Comparison of ENCODE assay signal across 19 cellular contexts in the genomic region with DNA sequence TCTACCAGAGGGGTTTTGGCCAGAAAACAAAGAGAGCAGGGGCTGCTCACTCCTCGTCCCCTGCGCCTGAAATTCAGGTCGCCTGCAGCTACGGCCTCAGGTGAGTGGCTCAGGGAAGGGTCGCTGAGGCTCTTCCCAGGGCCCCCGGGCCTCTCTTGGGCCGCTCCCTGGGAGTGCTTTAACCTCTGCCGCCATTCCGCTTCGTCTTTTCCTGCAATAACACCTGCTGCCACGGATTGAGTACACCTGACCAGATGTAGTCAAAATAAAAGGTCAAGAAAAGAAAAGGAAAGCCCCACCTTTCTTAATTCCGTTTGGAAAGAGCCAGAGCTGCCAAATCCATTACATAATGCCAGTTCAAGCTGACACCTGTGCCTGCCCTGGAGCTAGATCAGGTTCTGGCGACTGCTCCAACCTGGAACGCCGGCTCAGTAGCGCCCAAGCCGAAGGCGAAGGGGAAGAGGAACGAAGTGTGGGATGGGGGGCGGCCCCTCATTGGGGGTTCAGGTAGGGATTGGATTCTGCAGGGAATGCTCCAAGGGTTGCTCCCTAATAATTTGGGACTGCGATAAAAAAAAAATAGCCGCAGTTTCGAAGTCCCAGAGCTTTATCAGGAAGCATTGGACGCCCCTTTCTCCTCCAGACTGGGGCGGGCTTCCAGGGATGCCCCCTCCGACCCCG.
DNase-seq lines count a peak whose midpoint lies in the region; ATAC-seq and TF ChIP-seq lines count a peak whose summit lies in the region.
"Had no signal": no experiment of that assay in that cellular context is flagged by ENCODE, and none has a peak within 500 bp of the region (broad histone marks: within the 10 kb centered on the region; RNA-seq: fewer than 3 reads in every experiment).

No MANE protein-coding gene starts in this region.

- POLR2A ChIA-PET in CD4-positive, alpha-beta T cell (lab: Charles Lee) = no interaction called here

- no peak for TF ChIP-seq CTCF in epithelial cell of esophagus (IDR thresholded peaks at IDR 0.05; ENCODE audit: insufficient read depth, low read depth, low read length, missing control alignments)
- no peak for TF ChIP-seq CTCF in neural crest cell (conservative IDR thresholded peaks at IDR 0.05)
- no peak for TF ChIP-seq CTCF in GM20000 (IDR thresholded peaks at IDR 0.05; ENCODE audit: extremely low read depth, missing control alignments)
- no peak for TF ChIP-seq CTCF in CD4-positive, alpha-beta T cell (IDR thresholded peaks at IDR 0.05)

- in situ Hi-C loops in KBM-7 (cut with MboI; ENCODE audit: low pct_unique_long_range_greater_than_20kb, low sequenced_read_pairs) = loop anchor here (25.0 kb wide), 1 partner anchor 902 kb away; no protein-coding TSS in a partner anchor

- intact Hi-C loops in CD4-positive, alpha-beta T cell (cut with DNase I, micrococcal nuclease) = no loop called here

- no peak overlapping the region for H3K27ac ChIP-seq in CD4-positive, alpha-beta T cell (ENCODE audit: low read depth, low read length)
- H3K27ac ChIP-seq: vagina had no signal

- peaks cover 100% of the 10 kb centered on the region for H3K27me3 Mint-ChIP-seq in neural crest cell (ENCODE audit: low read depth)
- peaks cover 97% of the 10 kb centered on the region for H3K27me3 Mint-ChIP-seq in CD4-positive, alpha-beta T cell

- no peaks in the 10 kb centered on the region for H3K9me3 ChIP-seq in ES-I3 (ENCODE audit: control insufficient read depth, insufficient read depth, low read length)
- H3K9me3 ChIP-seq in CD4-positive, alpha-beta T cell (ENCODE audit: control insufficient read depth, low read length) = peaks cover 14% of the 10 kb centered on the region
- H3K9me3 ChIP-seq: vagina had no signal

- H3K36me3 Mint-ChIP-seq in neural crest cell (ENCODE audit: low read depth) = peaks cover 3% of the 10 kb centered on the region
- no peaks in the 10 kb centered on the region for H3K36me3 Mint-ChIP-seq in CD4-positive, alpha-beta T cell (ENCODE audit: low read depth)

- peaks cover 15% of the 10 kb centered on the region for H3K4me1 ChIP-seq in ES-I3 (ENCODE audit: insufficient read depth, low read length)

- ATAC-seq in CD4-positive, alpha-beta T cell (ENCODE audit: poor library complexity) = no peak
- ATAC-seq: activated CD4-positive, alpha-beta T cell treated with anti-CD3 and anti-CD28 coated beads for 36 hours; left lobe of liver had no signal

- no peaks in the 10 kb centered on the region for H3K36me3 ChIP-seq in ES-I3 (ENCODE audit: insufficient read depth, low read length)
- H3K36me3 ChIP-seq: vagina had no signal

- peak overlapping the region; percentile 11; the same call in 1 of the 2 replicates for H3K9ac ChIP-seq in ES-I3 (ENCODE audit: low read depth, low read length)

- CTCF ChIA-PET in CD4-positive, alpha-beta T cell (lab: Charles Lee) = interaction anchor here (1.0 kb wide), 1 partner anchor 9 kb away, joined by 3 read pairs; no protein-coding TSS in a partner anchor

- H3K4me3 ChIP-seq in epithelial cell of esophagus (ENCODE audit: low read length) = no peak overlapping the region
- H3K4me3 ChIP-seq: vagina had no signal

- no peaks in the 10 kb centered on the region for H3K9me3 Mint-ChIP-seq in neural crest cell
- H3K9me3 Mint-ChIP-seq in CD4-positive, alpha-beta T cell = peaks cover 4% of the 10 kb centered on the region
- H3K9me3 Mint-ChIP-seq: activated naive CD4-positive, alpha-beta T cell treated with anti-CD3 and anti-CD28 coated beads for 36 hours; HFFc6 had no signal

- peak overlapping the region; percentile 3 for H3K4me3 Mint-ChIP-seq in neural crest cell
- no peak overlapping the region for H3K4me3 Mint-ChIP-seq in CD4-positive, alpha-beta T cell
- H3K4me3 Mint-ChIP-seq: activated CD4-positive, alpha-beta T cell treated with anti-CD3 and anti-CD28 coated beads for 36 hours; activated naive CD4-positive, alpha-beta T cell treated with anti-CD3 and anti-CD28 coated beads for 36 hours; HFFc6 had no signal

- H3K4me1 Mint-ChIP-seq in neural crest cell = peaks cover 27% of the 10 kb centered on the region
- H3K4me1 Mint-ChIP-seq in CD4-positive, alpha-beta T cell (ENCODE audit: low read depth) = peaks cover 28% of the 10 kb centered on the region

- H3K27me3 ChIP-seq in CD4-positive, alpha-beta T cell (ENCODE audit: control insufficient read depth, insufficient read depth, low read length) = peaks cover 100% of the 10 kb centered on the region

- DNase-seq in NCI-H69 (lab: John Stamatoyannopoulos, UW) = peak; percentile 97
- DNase-seq in epithelial cell of esophagus (ENCODE audit: low read depth) = peak; percentile 43
- DNase-seq in neural crest cell (ENCODE audit: low read depth, low spot score) = no peak
- DNase-seq in GM20000 (ENCODE audit: low spot score) = no peak
- DNase-seq in activated naive CD4-positive, alpha-beta T cell treated with Interleukin-2 at 50 U/mL for 16 hours = no peak
- DNase-seq in KBM-7 = no peak
- no peak for DNase-seq in CD4-positive, alpha-beta T cell
- DNase-seq: activated naive CD4-positive, alpha-beta T cell treated with anti-CD3 and anti-CD28 coated beads for 36 hours; HFFc6; KG1; MV-4-11; NCI-H2081 treated with DMSO at 0.1 percent for 48 hours; NCI-H524; stimulated activated CD4-positive, alpha-beta T cell treated with anti-CD3 and anti-CD28 coated beads, Interleukin-4, amount 100 ng/mL, for 4 hours had no signal

- no peak overlapping the region for H3K27ac Mint-ChIP-seq in neural crest cell (ENCODE audit: unreplicated experiment)
- no peak overlapping the region for H3K27ac Mint-ChIP-seq in CD4-positive, alpha-beta T cell
- H3K27ac Mint-ChIP-seq: activated CD4-positive, alpha-beta T cell treated with anti-CD3 and anti-CD28 coated beads for 36 hours; activated naive CD4-positive, alpha-beta T cell treated with anti-CD3 and anti-CD28 coated beads for 36 hours; CD14-positive monocyte; HFFc6 had no signal

Comparison
In these comparisons a context has a peak if more than half of its experiments do, and no peak if none do; other contexts are left out.
1. DNase-seq: peak in NCI-H69 (single experiment) and epithelial cell of esophagus (single experiment); none in neural crest cell (single experiment), GM20000 (single experiment), activated naive CD4-positive, alpha-beta T cell treated with Interleukin-2 at 50 U/mL for 16 hours (single experiment), KBM-7 (single experiment) and CD4-positive, alpha-beta T cell (0 of 10).